ENCODE assay signal across 8 cellular contexts in genomic region chr14:22471545-22472121, GRCh38.
DNase-seq lines count a peak whose midpoint lies in the region; TF ChIP-seq lines count a peak whose summit lies in the region.

No MANE protein-coding gene starts in this region.

- DNase-seq in NAMALWA (ENCODE audit: low spot score) (peak; percentile 30), dermis blood vessel endothelial cell (peak; percentile 64), midbrain (lab: John Stamatoyannopoulos, UW) (peak; percentile 20), DMS79 treated with DMSO at 0.1 percent for 48 hours (lab: John Stamatoyannopoulos, UW) (no peak), SHP77 treated with DMSO at 0.1 percent for 48 hours (lab: John Stamatoyannopoulos, UW) (no peak), NCI-H774 (lab: John Stamatoyannopoulos, UW) (no peak)
- no peak for DNase-seq in activated naive CD4-positive, alpha-beta T cell treated with anti-CD3 and anti-CD28 coated beads, Interleukin-2, amount 50 U/mL, for 16 hours

- no peak overlapping the region for H3K27ac ChIP-seq in C4-2B

- TF ChIP-seq CTCF in C4-2B (conservative IDR thresholded peaks at IDR 0.05), result peak; percentile 76

Comparison
In these comparisons a context has a peak if more than half of its experiments do, and no peak if none do; other contexts are left out.
1. DNase-seq: peak in NAMALWA (single experiment), dermis blood vessel endothelial cell (single experiment) and midbrain (single experiment); none in activated naive CD4-positive, alpha-beta T cell treated with anti-CD3 and anti-CD28 coated beads, Interleukin-2, amount 50 U/mL, for 16 hours (single experiment), DMS79 treated with DMSO at 0.1 percent for 48 hours (single experiment), SHP77 treated with DMSO at 0.1 percent for 48 hours (single experiment) and NCI-H774 (single experiment).